8 cellular contexts compared by ENCODE assay signal in genomic region chr5:55226934-55227737, GRCh38. TPM values are rescaled to one million over a fixed set of nuclear protein-coding genes. Genes with fewer than 3 reads are reported as not detected.
DNase-seq lines count a peak whose midpoint lies in the region; ATAC-seq and TF ChIP-seq lines count a peak whose summit lies in the region.

Gene MCIDAS (minus strand): TSS chr5:55227315. CDS start chr5:55227138, 177 bp downstream.

- H2BK120ac ChIP-seq in trophoblast cell (ENCODE audit: insufficient read depth, low read length, poor library complexity), result no peak within 1 kb of the TSS

- no peaks in the 10 kb centered on the region for H3K79me1 ChIP-seq in trophoblast cell (ENCODE audit: low read length)

- H3K79me2 ChIP-seq in trophoblast cell (ENCODE audit: control insufficient read depth, insufficient read depth, low read length, poor library complexity), result no peaks in the 10 kb centered on the region

- H4K91ac ChIP-seq in trophoblast cell (ENCODE audit: low read depth, low read length), result no peak within 1 kb of the TSS

- H2BK5ac ChIP-seq in trophoblast cell (ENCODE audit: low read depth, low read length, poor library complexity), result no peak within 1 kb of the TSS

- no peak within 1 kb of the TSS for H3K27ac ChIP-seq in trophoblast cell (ENCODE audit: low read depth, low read length)

- WGBS in trophoblast cell (ENCODE audit: extremely low coverage, insufficient coverage, insufficient read length), result no CpG with 5 or more reads among the region's 85 CpGs

- H3K18ac ChIP-seq in trophoblast cell (ENCODE audit: low read length), result no peak within 1 kb of the TSS

- peak within 1 kb of the TSS; percentile 78 for H3K4me2 ChIP-seq in trophoblast cell (ENCODE audit: low read length)

- H3K4me1 ChIP-seq in trophoblast cell (ENCODE audit: control insufficient read depth in 1 of 2, insufficient read depth in 2 of 2, low read length in 2 of 2), result peaks cover 16 to 24% of the 10 kb centered on the region in 2 experiments

- DNase-seq in A172 (ENCODE audit: low spot score) (peak; percentile 57), GM13976 (ENCODE audit: low spot score) (peak; percentile 85), NCI-H82 (lab: John Stamatoyannopoulos, UW) (peak; percentile 74), activated T-cell treated with anti-CD3 and anti-CD28 coated beads for 1 hour (ENCODE audit: low read depth) (peak; percentile 24), foreskin melanocyte (peak; percentile 10), trophoblast cell (peak in 1 of 2 donors; percentile 52), superior temporal gyrus (ENCODE audit: extremely low spot score) (no peak)

- peaks cover 5% of the 10 kb centered on the region for H3K9me3 ChIP-seq in trophoblast cell (ENCODE audit: insufficient read depth, low read depth, low read length)

- peak; percentile 22 for TF ChIP-seq CTCF in GM13976 (IDR thresholded peaks at IDR 0.05; ENCODE audit: borderline replicate concordance, control extremely low read depth, extremely low read depth, insufficient read depth, missing control alignments)

- in situ Hi-C loops in GM13976 (cut with MboI; ENCODE audit: low sequenced_read_pairs, unreplicated experiment), result no loop called here

- ATAC-seq in HG03139 (IDR thresholded peaks at IDR 0.05; ENCODE audit: unreplicated experiment), result peak; percentile 32

- no peak within 1 kb of the TSS for H4K8ac ChIP-seq in trophoblast cell (ENCODE audit: low read depth, low read length)

- no peaks in the 10 kb centered on the region for H3K36me3 ChIP-seq in trophoblast cell (ENCODE audit: control insufficient read depth in 1 of 2, insufficient read depth in 2 of 2, low read length in 2 of 2)

- H3K14ac ChIP-seq in trophoblast cell (ENCODE audit: low read length), result no peak within 1 kb of the TSS

- no peak within 1 kb of the TSS for H4K12ac ChIP-seq in trophoblast cell (ENCODE audit: low read depth, low read length)

- H3K9ac ChIP-seq in trophoblast cell (ENCODE audit: low read length), result no peak within 1 kb of the TSS

- H3K23ac ChIP-seq in trophoblast cell (ENCODE audit: low read length), result no peak within 1 kb of the TSS

- no peak within 1 kb of the TSS for H2AK5ac ChIP-seq in trophoblast cell (ENCODE audit: low read length)

- H2BK12ac ChIP-seq in trophoblast cell (ENCODE audit: low read length), result no peak within 1 kb of the TSS

- H3K4ac ChIP-seq in trophoblast cell (ENCODE audit: low read depth, low read length), result no peak within 1 kb of the TSS

- H3K4me3 ChIP-seq in trophoblast cell (ENCODE audit: low read depth, low read length), result peak within 1 kb of the TSS; percentile 63

- peak within 1 kb of the TSS; percentile 19 for H2AFZ ChIP-seq in trophoblast cell (ENCODE audit: insufficient read depth, low read length, poor library complexity)

- peaks cover 87% of the 10 kb centered on the region for H3K27me3 ChIP-seq in trophoblast cell (ENCODE audit: insufficient read depth, low read length)

RNA-seq across cellular contexts. Expression of gene MCIDAS, which starts in this region (rescaled TPM):
- total RNA-seq in A172 (2014; rRNA removed; shearing (Covaris generic)), result 0.48 and 1.3 TPM in 2 replicates
- 0.04 TPM in 1 of 2 replicates, not detected in the other for polyA plus RNA-seq in trophoblast cell (2013)
